In genomic region chr1:156134716-156135435, GRCh38 we compare ENCODE assay signal across 17 cellular contexts.
"Had no signal": no experiment of that assay in that cellular context is flagged by ENCODE, and none has a peak within 500 bp of the region (broad histone marks: within the 10 kb centered on the region; RNA-seq: fewer than 3 reads in every experiment).

No MANE protein-coding gene starts in this region.

- H3K27me3 ChIP-seq: colonic mucosa, esophagus squamous epithelium, transverse colon had no signal

- H3K27ac ChIP-seq: colonic mucosa, left ventricle myocardium inferior, transverse colon had no signal

- FAIRE-seq: TTC549 had no signal

- H3K27ac Mint-ChIP-seq: activated CD8-positive, alpha-beta T cell treated with anti-CD3 and anti-CD28 coated beads for 36 hours; activated naive CD4-positive, alpha-beta T cell treated with anti-CD3 and anti-CD28 coated beads, Interleukin-2, amount 50 U/mL, for 24 hours; nephron progenitor cell; stimulated activated effector memory CD8-positive, alpha-beta T cell treated with anti-CD3 and anti-CD28 coated beads, Interleukin-12 subunit alpha, Interleukin-12 subunit beta, amount 100 ng/mL, for 72 hours; WTC11 had no signal

- DNase-seq: activated CD4-positive, alpha-beta T cell treated with anti-CD3 and anti-CD28 coated beads for 48 hours; activated CD8-positive, alpha-beta T cell treated with anti-CD3 and anti-CD28 coated beads for 36 hours; activated effector memory CD4-positive, alpha-beta T cell treated with anti-CD3 and anti-CD28 coated beads, Interleukin-2, amount 50 U/mL, for 16 hours; activated T-cell treated with anti-CD3 and anti-CD28 coated beads, Interleukin-2, amount 50 U/mL, for 4 hours; colonic mucosa; esophagus squamous epithelium; hippocampal formation; left ventricle myocardium inferior; mesendoderm; nephron progenitor cell; stimulated activated CD4-positive, alpha-beta T cell treated with anti-CD3 and anti-CD28 coated beads, Interleukin-12 subunit alpha, Interleukin-12 subunit beta, amount 100 ng/mL, for 4 hours; stimulated activated CD4-positive, alpha-beta T cell treated with anti-CD3 and anti-CD28 coated beads, Interleukin-2, amount 100 ng/mL, for 24 hours; transverse colon had no signal

- H3K4me3 Mint-ChIP-seq: activated CD8-positive, alpha-beta T cell treated with anti-CD3 and anti-CD28 coated beads for 36 hours; activated naive CD4-positive, alpha-beta T cell treated with anti-CD3 and anti-CD28 coated beads, Interleukin-2, amount 50 U/mL, for 24 hours; activated T-cell treated with anti-CD3 and anti-CD28 coated beads, Interleukin-2, amount 50 U/mL, for 4 hours; nephron progenitor cell; stimulated activated effector memory CD8-positive, alpha-beta T cell treated with anti-CD3 and anti-CD28 coated beads, Interleukin-12 subunit alpha, Interleukin-12 subunit beta, amount 100 ng/mL, for 72 hours; WTC11 had no signal

- H3K27me3 Mint-ChIP-seq: activated CD8-positive, alpha-beta T cell treated with anti-CD3 and anti-CD28 coated beads for 36 hours had no signal

- H3K9me3 Mint-ChIP-seq: activated CD8-positive, alpha-beta T cell treated with anti-CD3 and anti-CD28 coated beads for 36 hours; activated naive CD4-positive, alpha-beta T cell treated with anti-CD3 and anti-CD28 coated beads, Interleukin-2, amount 50 U/mL, for 24 hours; activated T-cell treated with anti-CD3 and anti-CD28 coated beads, Interleukin-2, amount 50 U/mL, for 4 hours; nephron progenitor cell; stimulated activated effector memory CD8-positive, alpha-beta T cell treated with anti-CD3 and anti-CD28 coated beads, Interleukin-12 subunit alpha, Interleukin-12 subunit beta, amount 100 ng/mL, for 72 hours; WTC11 had no signal

- H3K4me3 ChIP-seq: colonic mucosa, esophagus squamous epithelium, left ventricle myocardium inferior, transverse colon had no signal

- ATAC-seq: activated CD8-positive, alpha-beta T cell treated with anti-CD3 and anti-CD28 coated beads for 36 hours; activated T-cell treated with anti-CD3 and anti-CD28 coated beads, Interleukin-2, amount 50 U/mL, for 4 hours; stimulated activated effector memory CD8-positive, alpha-beta T cell treated with anti-CD3 and anti-CD28 coated beads, Interleukin-12 subunit alpha, Interleukin-12 subunit beta, amount 100 ng/mL, for 72 hours; WTC11 had no signal

- H3K4me1 ChIP-seq: colonic mucosa had no signal

- H3K9me3 ChIP-seq: colonic mucosa, esophagus squamous epithelium, left ventricle myocardium inferior, transverse colon had no signal
